In the genomic region with DNA sequence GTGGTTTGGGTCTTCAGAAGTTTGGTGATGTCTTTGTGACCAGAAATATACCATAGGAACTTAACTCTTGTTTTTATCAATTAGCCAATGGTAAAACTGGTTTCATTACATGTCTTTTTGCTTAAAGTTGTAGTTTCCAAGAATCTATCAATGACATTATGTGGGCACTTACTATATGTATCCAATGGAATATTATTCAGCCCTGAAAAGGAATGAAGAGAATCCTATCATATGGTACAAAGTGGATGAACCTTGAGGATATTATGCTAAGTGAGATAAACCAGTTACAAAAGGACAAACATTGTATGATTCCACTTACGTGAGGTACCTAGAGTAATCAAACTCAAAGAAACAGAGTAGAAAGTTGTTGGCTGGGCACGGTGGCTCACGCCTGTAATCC, we compare ENCODE assay signal across 2 cellular contexts.
TF ChIP-seq lines count a peak whose summit lies in the region.

No MANE protein-coding gene starts in this region.

TF ChIP-seq in HEK293, 187 proteins besides CTCF, POLR2A, EP300 and RAD21:
- TF ChIP-seq, protein P1, sequence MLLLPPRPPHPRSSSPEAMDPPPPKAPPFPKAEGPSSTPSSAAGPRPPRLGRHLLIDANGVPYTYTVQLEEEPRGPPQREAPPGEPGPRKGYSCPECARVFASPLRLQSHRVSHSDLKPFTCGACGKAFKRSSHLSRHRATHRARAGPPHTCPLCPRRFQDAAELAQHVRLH (tag by site-specific recombination; IDR thresholded peaks at IDR 0.05), result 0 out of 2 replicates have a peak, but pooled peaks have one; percentile 16
- no peak for TF ChIP-seq ZNF26 (tag by site-specific recombination; IDR thresholded peaks at IDR 0.05)
- peak; percentile 98 for TF ChIP-seq ZNF146 (tag by site-specific recombination; IDR thresholded peaks at IDR 0.05)

TF ChIP-seq in K562, 482 proteins besides CTCF, POLR2A, EP300 and RAD21:
- TF ChIP-seq KDM1A (IDR thresholded peaks at IDR 0.05) (0 out of 4 replicates have a peak, but pooled peaks of 1 of the 2 experiments have one; percentile 18), ZNF146 (CRISPR knock-in tag; IDR thresholded peaks at IDR 0.05; ENCODE audit: unreplicated experiment) (peak; percentile 82), RBM25 (IDR thresholded peaks at IDR 0.05; ENCODE audit: low read depth, low read length, severe bottlenecking) (peak; percentile 64), SAFB2 (IDR thresholded peaks at IDR 0.05; ENCODE audit: borderline replicate concordance, low read depth, low read length, severe bottlenecking) (no peak), ZNF347 (CRISPR knock-in tag; IDR thresholded peaks at IDR 0.05; ENCODE audit: low read depth) (no peak), KAT2B (IDR thresholded peaks at IDR 0.05; ENCODE audit: low read depth, low read length) (no peak)
- TF ChIP-seq, protein P2, sequence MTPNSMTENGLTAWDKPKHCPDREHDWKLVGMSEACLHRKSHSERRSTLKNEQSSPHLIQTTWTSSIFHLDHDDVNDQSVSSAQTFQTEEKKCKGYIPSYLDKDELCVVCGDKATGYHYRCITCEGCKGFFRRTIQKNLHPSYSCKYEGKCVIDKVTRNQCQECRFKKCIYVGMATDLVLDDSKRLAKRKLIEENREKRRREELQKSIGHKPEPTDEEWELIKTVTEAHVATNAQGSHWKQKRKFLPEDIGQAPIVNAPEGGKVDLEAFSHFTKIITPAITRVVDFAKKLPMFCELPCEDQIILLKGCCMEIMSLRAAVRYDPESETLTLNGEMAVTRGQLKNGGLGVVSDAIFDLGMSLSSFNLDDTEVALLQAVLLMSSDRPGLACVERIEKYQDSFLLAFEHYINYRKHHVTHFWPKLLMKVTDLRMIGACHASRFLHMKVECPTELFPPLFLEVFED (CRISPR knock-in tag; conservative IDR thresholded peaks at IDR 0.05), result no peak
